ENCODE assay signal across 10 cellular contexts in genomic region chr15:89578146-89578545, GRCh38. TPM values are rescaled to one million over a fixed set of nuclear protein-coding genes. Genes with fewer than 3 reads are reported as not detected.
A peak's percentile ranks its signal among the peaks of the same experiment; 100 is the strongest.
DNase-seq lines count a peak whose midpoint lies in the region; ATAC-seq, FAIRE-seq and TF ChIP-seq lines count a peak whose summit lies in the region.
"Had no signal": no experiment of that assay in that cellular context is flagged by ENCODE, and none has a peak within 500 bp of the region (broad histone marks: within the 10 kb centered on the region; RNA-seq: fewer than 3 reads in every experiment).

No MANE protein-coding gene starts in this region.

- no peak overlapping the region for H3K4ac ChIP-seq in IMR-90 (ENCODE audit: low read depth, low read length)

- no TSS peak for BruUV-seq in IMR-90 (replicated peaks; lab: Mats Ljungman, UMichigan)

- no peaks in the 10 kb centered on the region for H3K9me1 ChIP-seq in IMR-90 (ENCODE audit: insufficient read depth, low read length)

- intact Hi-C loops in IMR-90 (cut with micrococcal nuclease) (no loop called here), adrenal gland (cut with DNase I) (no loop called here)

- no CpG with 5 or more reads among the region's 2 CpGs for WGBS in IMR-90 (ENCODE audit: extremely low coverage in 2 of 2, insufficient read length in 1 of 2), 2 experiments
- 81 to 96% (median 88%) methylated on average over 2 of the region's 2 CpGs for WGBS in adrenal gland, 4 donors

- FAIRE-seq in astrocyte (lab: Jason Lieb, UNC): no peak

- H3K9me3 Mint-ChIP-seq in astrocyte (ENCODE audit: unreplicated experiment) (no peaks in the 10 kb centered on the region), nephron (no peaks in the 10 kb centered on the region)

- no peak overlapping the region for H3K27ac Mint-ChIP-seq in astrocyte (ENCODE audit: unreplicated experiment)
- H3K27ac Mint-ChIP-seq in nephron: no peak overlapping the region

- dilution Hi-C loops in IMR-90 (cut with HindIII; ENCODE audit: low sequenced_read_pairs, unreplicated experiment): no loop called here

- H3K9me3 ChIP-seq in IMR-90 (ENCODE audit: control insufficient read depth, insufficient read depth, low read length): no peaks in the 10 kb centered on the region
- H3K9me3 ChIP-seq in astrocyte (ENCODE audit: insufficient read depth, low read depth, low read length): no peaks in the 10 kb centered on the region
- H3K9me3 ChIP-seq in adrenal gland (replicated peaks in 1 of 3): no peaks in the 10 kb centered on the region
- H3K9me3 ChIP-seq: vagina had no signal

- H3K56ac ChIP-seq in IMR-90 (ENCODE audit: extremely low read depth, insufficient read depth, low read length): no peak overlapping the region

- H3K4me3 ChIP-seq in IMR-90 (ENCODE audit: insufficient read depth, low read depth, low read length) (no peak overlapping the region), astrocyte (ENCODE audit: insufficient read depth, low read depth, low read length) (peak overlapping the region; percentile 26), adrenal gland (no peak overlapping the region)
- H3K4me3 ChIP-seq: vagina had no signal

- H4K8ac ChIP-seq in IMR-90 (ENCODE audit: low read depth in 2 of 2, low read length in 2 of 2): no peak overlapping the region

- no peak overlapping the region for H4K5ac ChIP-seq in IMR-90 (ENCODE audit: low read depth, low read length)

- no peak overlapping the region for H2BK20ac ChIP-seq in IMR-90 (ENCODE audit: low read depth, low read length)

- TF ChIP-seq POLR2A in IMR-90 (IDR thresholded peaks at IDR 0.05; ENCODE audit: low read depth, low read length) (no peak), adrenal gland (IDR thresholded peaks at IDR 0.05) (no peak)

- peaks cover 40 to 57% of the 10 kb centered on the region in 2 experiments for H3K79me1 ChIP-seq in IMR-90 (ENCODE audit: low read depth in 1 of 2, low read length in 2 of 2)

- no peak for TF ChIP-seq RAD21 in IMR-90 (IDR thresholded peaks at IDR 0.05; ENCODE audit: low read length)

- H3K4me1 Mint-ChIP-seq in astrocyte (ENCODE audit: low read depth, unreplicated experiment) (peaks cover 3% of the 10 kb centered on the region), nephron (peaks cover 25% of the 10 kb centered on the region)

- H2AK5ac ChIP-seq in IMR-90 (ENCODE audit: low read depth, low read length): no peak overlapping the region

- ATAC-seq in IMR-90 (ENCODE audit: low read depth): no peak
- ATAC-seq in HG02759 (IDR thresholded peaks at IDR 0.05; ENCODE audit: unreplicated experiment): no peak
- ATAC-seq: HCT116 had no signal

- CTCF ChIA-PET in IMR-90 (lab: Yijun Ruan, JAX): no interaction called here

- H3K27ac ChIP-seq in IMR-90 (ENCODE audit: insufficient read depth, low read length): no peak overlapping the region
- no peak overlapping the region for H3K27ac ChIP-seq in astrocyte (ENCODE audit: low read depth, low read length)
- H3K27ac ChIP-seq in adrenal gland: no peak overlapping the region
- H3K27ac ChIP-seq: vagina had no signal

- no peak overlapping the region for H2AFZ ChIP-seq in IMR-90 (replicated peaks; ENCODE audit: low read length, poor library complexity)
- peak overlapping the region; percentile 36 for H2AFZ ChIP-seq in astrocyte (ENCODE audit: low read depth, low read length)

- H3K4me3 Mint-ChIP-seq in astrocyte (ENCODE audit: unreplicated experiment): no peak overlapping the region
- peak overlapping the region; percentile 42 to 76 (median 69) for H3K4me3 Mint-ChIP-seq in nephron

- H2AK9ac ChIP-seq in IMR-90 (replicated peaks; ENCODE audit: low read depth, low read length, poor library complexity): no peak overlapping the region

- TF ChIP-seq CTCF in IMR-90 (conservative IDR thresholded peaks at IDR 0.05; ENCODE audit: low read depth, low read length) (no peak), astrocyte (IDR thresholded peaks at IDR 0.05; ENCODE audit: insufficient read depth, low read depth, low read length) (no peak), nephron (IDR thresholded peaks at IDR 0.05; ENCODE audit: unreplicated experiment in 3 of 3) (no peak), adrenal gland (IDR thresholded peaks at IDR 0.05) (no peak)

- no peak overlapping the region for H4K91ac ChIP-seq in IMR-90 (ENCODE audit: insufficient read depth, low read depth, low read length)

- in situ Hi-C loops in IMR-90 (cut with MboI; ENCODE audit: low sequenced_read_pairs): no loop called here

- H3K14ac ChIP-seq in IMR-90 (replicated peaks; ENCODE audit: low read depth, low read length): no peak overlapping the region

- H2BK15ac ChIP-seq in IMR-90 (ENCODE audit: low read depth, low read length): no peak overlapping the region

- no peak overlapping the region for H3K9ac ChIP-seq in IMR-90 (ENCODE audit: low read depth, low read length)
- peak overlapping the region; percentile 56 for H3K9ac ChIP-seq in astrocyte (ENCODE audit: low read length)

- H3K4me2 ChIP-seq in IMR-90 (ENCODE audit: low read depth, low read length) (peak overlapping the region; percentile 75), astrocyte (ENCODE audit: low read length) (peak overlapping the region; percentile 80)

- H2BK5ac ChIP-seq in IMR-90 (ENCODE audit: low read depth, low read length, poor library complexity, severe bottlenecking): no peak overlapping the region

- H3K36me3 ChIP-seq in IMR-90 (ENCODE audit: control insufficient read depth, insufficient read depth, low read length) (peaks cover 2% of the 10 kb centered on the region; the same call in 1 of the 2 replicates), astrocyte (ENCODE audit: insufficient read depth, low read length) (peaks cover 3% of the 10 kb centered on the region), adrenal gland (replicated peaks in 1 of 2) (no peaks in the 10 kb centered on the region)
- H3K36me3 ChIP-seq: vagina had no signal

- H3K4me1 ChIP-seq in IMR-90 (ENCODE audit: control insufficient read depth, insufficient read depth, low read length) (peaks cover 3% of the 10 kb centered on the region; the same call in 1 of the 2 replicates), astrocyte (ENCODE audit: insufficient read depth, low read length) (peaks cover 6% of the 10 kb centered on the region), adrenal gland (replicated peaks in 1 of 2) (peaks cover 6 to 10% of the 10 kb centered on the region in 2 donors)

- no peaks in the 10 kb centered on the region for H3K36me3 Mint-ChIP-seq in astrocyte (ENCODE audit: low read depth, unreplicated experiment)
- H3K36me3 Mint-ChIP-seq in nephron (ENCODE audit: low read depth): peaks cover 15% of the 10 kb centered on the region

- H4K20me1 ChIP-seq in IMR-90 (ENCODE audit: insufficient read depth, low read length) (peaks cover 3% of the 10 kb centered on the region; the same call in 1 of the 2 replicates), astrocyte (ENCODE audit: insufficient read depth, low read length) (no peaks in the 10 kb centered on the region)

- no peak overlapping the region for H3K18ac ChIP-seq in IMR-90 (ENCODE audit: low read depth, low read length)

- H2BK120ac ChIP-seq in IMR-90 (ENCODE audit: low read depth, low read length): no peak overlapping the region

- H3K79me2 ChIP-seq in astrocyte (ENCODE audit: insufficient read depth, low read length): peaks cover 75% of the 10 kb centered on the region

- DNase-seq in EH (ENCODE audit: low read depth) (peak; percentile 13), IMR-90 (no peak), astrocyte (ENCODE audit: low read depth) (no peak), adrenal gland (no peak), putamen (ENCODE audit: low spot score) (no peak)
- DNase-seq: NCI-H1417 had no signal

- no peaks in the 10 kb centered on the region for H3K27me3 Mint-ChIP-seq in astrocyte (ENCODE audit: low read depth, unreplicated experiment)
- H3K27me3 Mint-ChIP-seq in nephron (ENCODE audit: low read depth): no peaks in the 10 kb centered on the region

- H3K27me3 ChIP-seq in IMR-90 (ENCODE audit: control insufficient read depth, insufficient read depth, low read length) (no peaks in the 10 kb centered on the region), astrocyte (ENCODE audit: insufficient read depth, low read length) (no peaks in the 10 kb centered on the region), adrenal gland (no peaks in the 10 kb centered on the region)
- H3K27me3 ChIP-seq: vagina had no signal

- POLR2A ChIA-PET in IMR-90 (lab: Charles Lee; ENCODE audit: unreplicated experiment): no interaction called here

- H3K23ac ChIP-seq in IMR-90 (ENCODE audit: low read depth, low read length): peak overlapping the region; percentile 11; the same call in 1 of the 2 replicates

TF ChIP-seq in IMR-90, 13 proteins besides CTCF, POLR2A, EP300 and RAD21 (continues in another document):
- TF ChIP-seq NFE2L2 (IDR thresholded peaks at IDR 0.05; ENCODE audit: low read depth, low read length) (no peak), USF2 (IDR thresholded peaks at IDR 0.05; ENCODE audit: low read depth, low read length) (no peak), RCOR1 (IDR thresholded peaks at IDR 0.05; ENCODE audit: insufficient replicate concordance, low read length) (no peak), FOS (IDR thresholded peaks at IDR 0.05; ENCODE audit: low read depth, low read length) (no peak), MAZ (IDR thresholded peaks at IDR 0.05; ENCODE audit: borderline replicate concordance, low read depth, low read length) (no peak), MAFK (IDR thresholded peaks at IDR 0.05; ENCODE audit: low read depth, low read length) (no peak), MXI1 (IDR thresholded peaks at IDR 0.05; ENCODE audit: borderline replicate concordance, low read depth, low read length) (no peak), RFX5 (IDR thresholded peaks at IDR 0.05; ENCODE audit: low read depth, low read length) (no peak), CHD1 (IDR thresholded peaks at IDR 0.05; ENCODE audit: low read depth, low read length) (no peak)

RNA-seq across cellular contexts. Expression of gene TICRR, which starts 2.9 kb away (rescaled TPM):
- total RNA-seq in IMR-90 (2012; rRNA removed) (3.0 and 3.3 TPM in 2 replicates), astrocyte (2.8 and 2.9 TPM in 2 replicates), adrenal gland (under 1 TPM in 7 of 8 donors, not detected in 1; 0.12 to 0.61 (median 0.19) TPM)
- polyA plus RNA-seq in IMR-90 (2012; rRNA removed) (4.0 and 4.2 TPM in 2 replicates), adrenal gland (under 1 TPM; 0.10 to 0.24 (median 0.16) TPM)
- polyA plus RNA-seq in IMR-90 (2012; cell fraction: cytosol; rRNA removed): 1.3 and 1.5 TPM in 2 replicates
- polyA plus RNA-seq in IMR-90 (2012; cell fraction: nucleus; rRNA removed; ENCODE audit: low replicate concordance): 7.8 and 9.4 TPM in 2 replicates
